ENCODE assay signal across 16 cellular contexts in the genomic region with DNA sequence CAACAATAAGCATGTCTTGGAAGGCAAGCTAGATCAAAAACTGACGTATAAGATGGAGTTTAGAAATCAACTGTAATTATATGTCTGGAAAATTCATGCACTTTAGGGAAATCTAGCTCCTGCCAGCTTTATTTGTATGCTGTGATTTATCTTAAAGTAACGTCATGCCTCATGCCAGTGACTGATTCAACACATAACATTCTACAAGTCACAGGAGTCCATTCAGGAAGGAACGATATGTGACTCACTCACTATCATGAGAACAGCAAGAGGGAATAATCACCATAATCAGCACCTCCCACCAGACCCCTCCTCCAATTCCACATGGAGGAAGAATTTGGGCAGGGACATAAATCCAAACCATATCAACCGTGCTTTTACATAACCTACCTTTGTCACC.
DNase-seq lines count a peak whose midpoint lies in the region; ATAC-seq and TF ChIP-seq lines count a peak whose summit lies in the region.
"Had no signal": no experiment of that assay in that cellular context is flagged by ENCODE, and none has a peak within 500 bp of the region (broad histone marks: within the 10 kb centered on the region; RNA-seq: fewer than 3 reads in every experiment).

No MANE protein-coding gene starts in this region.

- H3K18ac ChIP-seq in IMR-90 (ENCODE audit: low read depth, low read length) = peak overlapping the region; percentile 94; the same call in 1 of the 2 replicates

- H3K9ac ChIP-seq in IMR-90 (ENCODE audit: low read depth, low read length) = no peak overlapping the region

- TF ChIP-seq POLR2A in IMR-90 (IDR thresholded peaks at IDR 0.05; ENCODE audit: low read depth, low read length) = no peak
- TF ChIP-seq POLR2A in thyroid gland (IDR thresholded peaks at IDR 0.05) = no peak

- peak overlapping the region; percentile 88; the same call in 1 of the 2 replicates for H2BK120ac ChIP-seq in IMR-90 (ENCODE audit: low read depth, low read length)

- H3K4me2 ChIP-seq in IMR-90 (ENCODE audit: low read depth, low read length) = peak overlapping the region; percentile 49; the same call in 1 of the 2 replicates

- no peak for TF ChIP-seq RAD21 in IMR-90 (IDR thresholded peaks at IDR 0.05; ENCODE audit: low read length)

- no peak for TF ChIP-seq CTCF in IMR-90 (conservative IDR thresholded peaks at IDR 0.05; ENCODE audit: low read depth, low read length)
- TF ChIP-seq CTCF in chondrocyte (IDR thresholded peaks at IDR 0.05) = no peak
- TF ChIP-seq CTCF in kidney epithelial cell (IDR thresholded peaks at IDR 0.05; ENCODE audit: insufficient read depth, low read length, poor library complexity, severe bottlenecking) = no peak
- no peak for TF ChIP-seq CTCF in thyroid gland (IDR thresholded peaks at IDR 0.05)

- no peak overlapping the region for H3K27ac ChIP-seq in IMR-90 (ENCODE audit: insufficient read depth, low read length)
- H3K27ac ChIP-seq in thyroid gland = no peak overlapping the region
- H3K27ac ChIP-seq: gastroesophageal sphincter, uterus had no signal

- H2AFZ ChIP-seq in IMR-90 (replicated peaks; ENCODE audit: low read length, poor library complexity) = no peak overlapping the region

- dilution Hi-C loops in IMR-90 (cut with HindIII; ENCODE audit: low sequenced_read_pairs, unreplicated experiment) = no loop called here

- peak overlapping the region; percentile 84 for H3K27ac Mint-ChIP-seq in chondrocyte (ENCODE audit: unreplicated experiment)
- H3K27ac Mint-ChIP-seq in activated T-helper 17 cell treated with anti-CD3 and anti-CD28 coated beads, Interleukin-2, amount 50 U/mL, for 72 hours = no peak overlapping the region
- H3K27ac Mint-ChIP-seq: activated CD4-positive, alpha-beta T cell treated with anti-CD3 and anti-CD28 coated beads, Interleukin-2, amount 10 ng/mL, durations not matched to agents 7 days and 5 days; B cell; T-helper 1 cell treated with Interleukin-12 subunit alpha and Interleukin-12 subunit beta and Interleukin-4 antibody, amounts not matched to agents 30 μg/mL and 1 μg/mL, for 36 hours had no signal

- ATAC-seq in IMR-90 (ENCODE audit: low read depth) (peak; percentile 84), HG02759 (IDR thresholded peaks at IDR 0.05; ENCODE audit: unreplicated experiment) (no peak)
- ATAC-seq in activated T-helper 17 cell treated with anti-CD3 and anti-CD28 coated beads, Interleukin-2, amount 50 U/mL, for 72 hours (replicated peaks) = no peak
- ATAC-seq: gastroesophageal sphincter had no signal

- H2AK9ac ChIP-seq in IMR-90 (replicated peaks; ENCODE audit: low read depth, low read length, poor library complexity) = no peak overlapping the region

- H4K8ac ChIP-seq in IMR-90 (ENCODE audit: low read depth in 2 of 2, low read length in 2 of 2) = peak overlapping the region in 1 of 2 experiments; percentile 79; a peak in 2 of 4 replicates

- no peaks in the 10 kb centered on the region for H4K20me1 ChIP-seq in IMR-90 (ENCODE audit: insufficient read depth, low read length)

- no peaks in the 10 kb centered on the region for H3K27me3 ChIP-seq in IMR-90 (ENCODE audit: control insufficient read depth, insufficient read depth, low read length)
- H3K27me3 ChIP-seq in kidney epithelial cell (ENCODE audit: control insufficient read depth, insufficient read depth, low read length) = no peaks in the 10 kb centered on the region
- no peaks in the 10 kb centered on the region for H3K27me3 ChIP-seq in HAP-1 (ENCODE audit: low read depth)
- no peaks in the 10 kb centered on the region for H3K27me3 ChIP-seq in thyroid gland
- H3K27me3 ChIP-seq: gastroesophageal sphincter, MG63, uterus had no signal

- no peak overlapping the region for H3K14ac ChIP-seq in IMR-90 (replicated peaks; ENCODE audit: low read depth, low read length)

- DNase-seq in AG08395 (ENCODE audit: low spot score) (peak; percentile 74), IMR-90 (peak; percentile 97), chondrocyte (ENCODE audit: low spot score) (no peak), kidney epithelial cell (ENCODE audit: low read depth) (peak; percentile 85), HAP-1 (ENCODE audit: low spot score in 2 of 2) (no peak), thyroid gland (no peak)
- DNase-seq: activated CD4-positive, alpha-beta T cell treated with anti-CD3 and anti-CD28 coated beads, Interleukin-2, amount 10 ng/mL, durations not matched to agents 7 days and 5 days; GDM1; uterus had no signal

- 0 out of 3 replicates have a peak overlapping the region, but pooled peaks have one; percentile 45 for H2BK15ac ChIP-seq in IMR-90 (ENCODE audit: low read depth, low read length)

- peaks cover 25% of the 10 kb centered on the region for H3K4me1 Mint-ChIP-seq in chondrocyte (ENCODE audit: low read depth)
- no peaks in the 10 kb centered on the region for H3K4me1 Mint-ChIP-seq in activated T-helper 17 cell treated with anti-CD3 and anti-CD28 coated beads, Interleukin-2, amount 50 U/mL, for 72 hours
- H3K4me1 Mint-ChIP-seq: activated CD4-positive, alpha-beta T cell treated with anti-CD3 and anti-CD28 coated beads, Interleukin-2, amount 10 ng/mL, durations not matched to agents 7 days and 5 days; B cell; central memory CD8-positive, alpha-beta T cell had no signal

- no peaks in the 10 kb centered on the region for H3K9me3 ChIP-seq in IMR-90 (ENCODE audit: control insufficient read depth, insufficient read depth, low read length)
- no peaks in the 10 kb centered on the region for H3K9me3 ChIP-seq in HAP-1
- no peaks in the 10 kb centered on the region for H3K9me3 ChIP-seq in thyroid gland
- H3K9me3 ChIP-seq: gastroesophageal sphincter, MG63, uterus had no signal

- no peak overlapping the region for H3K56ac ChIP-seq in IMR-90 (ENCODE audit: extremely low read depth, insufficient read depth, low read length)

- in situ Hi-C loops in IMR-90 (cut with MboI; ENCODE audit: low sequenced_read_pairs) (no loop called here), HAP-1 (cut with MboI; ENCODE audit: low sequenced_read_pairs) (no loop called here)

- 0 out of 2 replicates have a peak overlapping the region, but pooled peaks have one; percentile 7 for H4K91ac ChIP-seq in IMR-90 (ENCODE audit: insufficient read depth, low read depth, low read length)

- H4K5ac ChIP-seq in IMR-90 (ENCODE audit: low read depth, low read length) = peak overlapping the region; percentile 64; the same call in 1 of the 2 replicates

- CTCF ChIA-PET in IMR-90 (lab: Yijun Ruan, JAX) = interaction anchor here (1.5 kb wide), 1 partner anchor 768 kb away, joined by 3 read pairs; no protein-coding TSS in a partner anchor

- H3K23ac ChIP-seq in IMR-90 (ENCODE audit: low read depth, low read length) = peak overlapping the region; percentile 55; the same call in 1 of the 2 replicates

- H3K79me1 ChIP-seq in IMR-90 (ENCODE audit: low read depth in 1 of 2, low read length in 2 of 2) = no peaks in the 10 kb centered on the region

- intact Hi-C loops in IMR-90 (cut with micrococcal nuclease) (no loop called here), thyroid gland (cut with DNase I) (no loop called here)

- H3K36me3 ChIP-seq in IMR-90 (ENCODE audit: control insufficient read depth, insufficient read depth, low read length) = no peaks in the 10 kb centered on the region
- no peaks in the 10 kb centered on the region for H3K36me3 ChIP-seq in kidney epithelial cell (ENCODE audit: control insufficient read depth, insufficient read depth, low read length)
- H3K36me3 ChIP-seq in HAP-1 (replicated peaks) = no peaks in the 10 kb centered on the region
- no peaks in the 10 kb centered on the region for H3K36me3 ChIP-seq in thyroid gland
- H3K36me3 ChIP-seq: gastroesophageal sphincter, MG63, uterus had no signal

- H3K9me3 Mint-ChIP-seq in chondrocyte (ENCODE audit: low read depth) = no peaks in the 10 kb centered on the region
- no peaks in the 10 kb centered on the region for H3K9me3 Mint-ChIP-seq in activated T-helper 17 cell treated with anti-CD3 and anti-CD28 coated beads, Interleukin-2, amount 50 U/mL, for 72 hours
- H3K9me3 Mint-ChIP-seq: activated CD4-positive, alpha-beta T cell treated with anti-CD3 and anti-CD28 coated beads, Interleukin-2, amount 10 ng/mL, durations not matched to agents 7 days and 5 days had no signal

- H3K27me3 Mint-ChIP-seq in chondrocyte (ENCODE audit: low read depth) = no peaks in the 10 kb centered on the region
- no peaks in the 10 kb centered on the region for H3K27me3 Mint-ChIP-seq in activated T-helper 17 cell treated with anti-CD3 and anti-CD28 coated beads, Interleukin-2, amount 50 U/mL, for 72 hours
- H3K27me3 Mint-ChIP-seq: activated CD4-positive, alpha-beta T cell treated with anti-CD3 and anti-CD28 coated beads, Interleukin-2, amount 10 ng/mL, durations not matched to agents 7 days and 5 days; B cell; central memory CD8-positive, alpha-beta T cell had no signal

- no peak overlapping the region for H3K4me3 ChIP-seq in IMR-90 (ENCODE audit: insufficient read depth, low read depth, low read length)
- H3K4me3 ChIP-seq in kidney epithelial cell (ENCODE audit: low read depth, low read length) = no peak overlapping the region
- H3K4me3 ChIP-seq in HAP-1 = no peak overlapping the region
- H3K4me3 ChIP-seq in thyroid gland (replicated peaks in 1 of 3) = no peak overlapping the region
- H3K4me3 ChIP-seq: gastroesophageal sphincter, MG63, uterus had no signal

- H3K4ac ChIP-seq in IMR-90 (ENCODE audit: low read depth, low read length) = peak overlapping the region; percentile 63; the same call in 1 of the 2 replicates

- POLR2A ChIA-PET in IMR-90 (lab: Charles Lee; ENCODE audit: unreplicated experiment) = no interaction called here

- H2BK20ac ChIP-seq in IMR-90 (ENCODE audit: low read depth, low read length) = peak overlapping the region; percentile 76

- peak overlapping the region; percentile 98 for H2BK5ac ChIP-seq in IMR-90 (ENCODE audit: low read depth, low read length, poor library complexity, severe bottlenecking)

- H3K4me1 ChIP-seq in IMR-90 (ENCODE audit: control insufficient read depth, insufficient read depth, low read length) (peaks cover 2% of the 10 kb centered on the region; the same call in 1 of the 2 replicates), HAP-1 (no peaks in the 10 kb centered on the region), thyroid gland (no peaks in the 10 kb centered on the region)
- H3K4me1 ChIP-seq: gastroesophageal sphincter, uterus had no signal

- no TSS peak for BruUV-seq in IMR-90 (replicated peaks; lab: Mats Ljungman, UMichigan)

- 0 out of 2 replicates have a peak overlapping the region, but pooled peaks have one; percentile 37 for H2AK5ac ChIP-seq in IMR-90 (ENCODE audit: low read depth, low read length)

- no peaks in the 10 kb centered on the region for H3K36me3 Mint-ChIP-seq in chondrocyte (ENCODE audit: low read depth)
- H3K36me3 Mint-ChIP-seq in activated T-helper 17 cell treated with anti-CD3 and anti-CD28 coated beads, Interleukin-2, amount 50 U/mL, for 72 hours (ENCODE audit: low read depth) = no peaks in the 10 kb centered on the region

- no peaks in the 10 kb centered on the region for H3K9me1 ChIP-seq in IMR-90 (ENCODE audit: insufficient read depth, low read length)

- WGBS in IMR-90 (ENCODE audit: extremely low coverage in 2 of 2, insufficient read length in 1 of 2), 2 experiments = no CpG with 5 or more reads among the region's 4 CpGs
- 79 to 85% methylated on average over 4 of the region's 4 CpGs for WGBS in thyroid gland, 2 donors

- no peak overlapping the region for H3K4me3 Mint-ChIP-seq in chondrocyte (ENCODE audit: unreplicated experiment)
- no peak overlapping the region for H3K4me3 Mint-ChIP-seq in activated T-helper 17 cell treated with anti-CD3 and anti-CD28 coated beads, Interleukin-2, amount 50 U/mL, for 72 hours
- H3K4me3 Mint-ChIP-seq: activated CD4-positive, alpha-beta T cell treated with anti-CD3 and anti-CD28 coated beads, Interleukin-2, amount 10 ng/mL, durations not matched to agents 7 days and 5 days; B cell; central memory CD8-positive, alpha-beta T cell; T-helper 1 cell treated with Interleukin-12 subunit alpha and Interleukin-12 subunit beta and Interleukin-4 antibody, amounts not matched to agents 30 μg/mL and 1 μg/mL, for 36 hours had no signal

Comparison
In these comparisons a context has a peak if more than half of its experiments do, and no peak if none do; other contexts are left out.
1. DNase-seq: peak in AG08395 (single experiment), IMR-90 (single experiment) and kidney epithelial cell (single experiment); none in chondrocyte (single experiment), HAP-1 (0 of 2) and thyroid gland (0 of 2).